Comparison of ENCODE assay signal across 35 cellular contexts in genomic region chr11:117551761-117552343, GRCh38.
"Had no signal": no experiment of that assay in that cellular context is flagged by ENCODE, and none has a peak within 500 bp of the region (broad histone marks: within the 10 kb centered on the region; RNA-seq: fewer than 3 reads in every experiment).

No MANE protein-coding gene starts in this region.

- H3K4me3 ChIP-seq: ascending aorta, cardiac muscle cell, K562, Peyer's patch had no signal

- H3K4me3 Mint-ChIP-seq: activated CD4-positive, alpha-beta memory T cell treated with anti-CD3 and anti-CD28 coated beads, Interleukin-2, amount 10 ng/mL, durations not matched to agents 7 days and 5 days; activated CD8-positive, alpha-beta memory T cell treated with anti-CD3 and anti-CD28 coated beads, Interleukin-2, amount 10 ng/mL, durations not matched to agents 7 days and 5 days; activated naive CD8-positive, alpha-beta T cell treated with anti-CD3 and anti-CD28 coated beads for 36 hours; T-cell had no signal

- H3K36me3 Mint-ChIP-seq: activated CD8-positive, alpha-beta memory T cell treated with anti-CD3 and anti-CD28 coated beads, Interleukin-2, amount 10 ng/mL, durations not matched to agents 7 days and 5 days; activated naive CD8-positive, alpha-beta T cell treated with anti-CD3 and anti-CD28 coated beads for 36 hours; T-cell had no signal

- ATAC-seq: activated CD8-positive, alpha-beta memory T cell treated with anti-CD3 and anti-CD28 coated beads, Interleukin-2, amount 10 ng/mL, durations not matched to agents 7 days and 5 days; K562; PC-3; Right ventricle myocardium inferior; SK-N-SH treated with all-trans-retinoic acid at 6 μM for 48 hours; T-cell had no signal

- H3K27ac ChIP-seq: ascending aorta, cardiac muscle cell, Peyer's patch, RWPE1, WERI-Rb-1 had no signal

- H3K9me3 ChIP-seq: ascending aorta, Peyer's patch had no signal

- H3K36me3 ChIP-seq: ascending aorta, cardiac muscle cell, Peyer's patch, WERI-Rb-1 had no signal

- DNase-seq: activated CD4-positive, alpha-beta memory T cell treated with anti-CD3 and anti-CD28 coated beads, Interleukin-2, amount 10 ng/mL, durations not matched to agents 7 days and 5 days; activated CD4-positive, alpha-beta T cell treated with anti-CD3 and anti-CD28 coated beads for 1 hour; activated CD4-positive, alpha-beta T cell treated with anti-CD3 and anti-CD28 coated beads for 48 hours; activated CD4-positive, CD25-positive, alpha-beta regulatory T cell; activated CD8-positive, alpha-beta memory T cell treated with anti-CD3 and anti-CD28 coated beads for 24 hours; activated CD8-positive, alpha-beta memory T cell treated with anti-CD3 and anti-CD28 coated beads, Interleukin-2, amount 10 ng/mL, durations not matched to agents 7 days and 5 days; activated CD8-positive, alpha-beta memory T cell treated with anti-CD3 and anti-CD28 coated beads, Interleukin-2, amount 50 U/mL, for 48 hours; activated effector memory CD4-positive, alpha-beta T cell treated with anti-CD3 and anti-CD28 coated beads, Interleukin-2, amount 50 U/mL, for 16 hours; activated naive CD4-positive, alpha-beta T cell; activated naive CD4-positive, alpha-beta T cell treated with anti-CD3 and anti-CD28 coated beads, Interleukin-2, amount 50 U/mL, for 16 hours; activated naive CD8-positive, alpha-beta T cell treated with anti-CD3 and anti-CD28 coated beads for 36 hours; activated T-cell treated with anti-CD3 and anti-CD28 coated beads, Interleukin-2, amount 50 U/mL, for 48 hours; amniotic stem cell; NCI-H1105 treated with DMSO at 0.1 percent for 48 hours; NCI-H1436; NCI-H187 treated with DMSO at 0.1 percent for 48 hours; NCI-H2081; NCI-H2171 treated with DMSO at 0.1 percent for 48 hours; NCI-H2227 treated with DMSO at 0.1 percent for 48 hours; NCI-H446; NCI-H510A treated with DMSO at 0.1 percent for 48 hours; NCI-H526 treated with DMSO at 0.1 percent for 48 hours; NCI-H774; PC-3; Peyer's patch; SIG-M5; T-cell; T1000; WERI-Rb-1 had no signal

- H3K4me1 ChIP-seq: ascending aorta, Peyer's patch had no signal

- H3K27me3 ChIP-seq: ascending aorta, Peyer's patch had no signal

- H3K4me1 Mint-ChIP-seq: activated CD4-positive, alpha-beta memory T cell treated with anti-CD3 and anti-CD28 coated beads, Interleukin-2, amount 10 ng/mL, durations not matched to agents 7 days and 5 days; activated CD8-positive, alpha-beta memory T cell treated with anti-CD3 and anti-CD28 coated beads, Interleukin-2, amount 10 ng/mL, durations not matched to agents 7 days and 5 days; activated naive CD8-positive, alpha-beta T cell treated with anti-CD3 and anti-CD28 coated beads for 36 hours; T-cell had no signal

- H3K27me3 Mint-ChIP-seq: activated naive CD8-positive, alpha-beta T cell treated with anti-CD3 and anti-CD28 coated beads for 36 hours had no signal

- H3K9me3 Mint-ChIP-seq: activated CD4-positive, alpha-beta memory T cell treated with anti-CD3 and anti-CD28 coated beads, Interleukin-2, amount 10 ng/mL, durations not matched to agents 7 days and 5 days; activated naive CD8-positive, alpha-beta T cell treated with anti-CD3 and anti-CD28 coated beads for 36 hours; T-cell had no signal

- H3K27ac Mint-ChIP-seq: activated CD4-positive, alpha-beta memory T cell treated with anti-CD3 and anti-CD28 coated beads, Interleukin-2, amount 10 ng/mL, durations not matched to agents 7 days and 5 days; activated CD8-positive, alpha-beta memory T cell treated with anti-CD3 and anti-CD28 coated beads, Interleukin-2, amount 10 ng/mL, durations not matched to agents 7 days and 5 days; activated naive CD8-positive, alpha-beta T cell treated with anti-CD3 and anti-CD28 coated beads for 36 hours; T-cell had no signal
